In the genomic region with DNA sequence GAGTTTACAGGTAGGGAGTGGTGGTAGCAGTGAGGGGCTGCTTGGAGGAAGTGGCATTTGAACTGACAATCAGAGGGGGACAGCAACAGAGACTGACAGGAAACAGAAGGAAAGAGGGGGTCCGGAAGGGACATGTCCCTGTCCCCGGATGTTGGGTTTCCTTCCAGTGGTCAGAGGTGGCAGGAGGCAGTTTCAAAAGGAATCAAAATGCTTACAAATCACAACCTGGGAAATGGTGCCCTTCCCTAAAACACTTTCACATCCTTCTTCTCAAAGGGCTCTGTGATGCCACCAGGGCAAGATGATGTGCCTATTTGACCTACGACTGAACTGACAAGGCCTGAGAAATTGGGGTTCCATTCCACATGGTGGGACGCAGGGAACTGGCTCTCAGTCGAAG, we compare ENCODE assay signal across 14 cellular contexts. TPM values are rescaled to one million over a fixed set of nuclear protein-coding genes. Genes with fewer than 3 reads are reported as not detected.
DNase-seq lines count a peak whose midpoint lies in the region; ATAC-seq, FAIRE-seq and TF ChIP-seq lines count a peak whose summit lies in the region.
"Had no signal": no experiment of that assay in that cellular context is flagged by ENCODE, and none has a peak within 500 bp of the region (broad histone marks: within the 10 kb centered on the region; RNA-seq: fewer than 3 reads in every experiment).

No MANE protein-coding gene starts in this region.

- H3K79me2 ChIP-seq in osteoblast (ENCODE audit: insufficient read depth, low read length) = no peaks in the 10 kb centered on the region

- peaks cover 63% of the 10 kb centered on the region for H3K36me3 ChIP-seq in RWPE2 (ENCODE audit: low read depth)
- peaks cover 30 to 53% of the 10 kb centered on the region in 2 donors for H3K36me3 ChIP-seq in kidney (ENCODE audit: control insufficient read depth in 1 of 2, insufficient read depth in 2 of 2, low read length in 2 of 2)
- peaks cover 7% of the 10 kb centered on the region for H3K36me3 ChIP-seq in thymus (ENCODE audit: control insufficient read depth, insufficient read depth)
- no peaks in the 10 kb centered on the region for H3K36me3 ChIP-seq in osteoblast (ENCODE audit: insufficient read depth, low read length)
- H3K36me3 ChIP-seq: tibial nerve had no signal

- peaks cover 25% of the 10 kb centered on the region for H3K4me1 Mint-ChIP-seq in HFFc6 (ENCODE audit: low read depth)

- H3K27ac Mint-ChIP-seq in HFFc6 = no peak overlapping the region

- FAIRE-seq in kidney (lab: Jason Lieb, UNC) = no peak

- H4K20me1 ChIP-seq in osteoblast (ENCODE audit: insufficient read depth, low read length) = no peaks in the 10 kb centered on the region

- peak overlapping the region in 1 of 2 donors; percentile 57 for H3K9ac ChIP-seq in kidney (ENCODE audit: low read length in 2 of 2)

- H3K9me3 ChIP-seq in RWPE2 (ENCODE audit: severe bottlenecking) (no peaks in the 10 kb centered on the region), kidney (ENCODE audit: control insufficient read depth in 1 of 2, low read length in 2 of 2) (no peaks in the 10 kb centered on the region), thymus (ENCODE audit: control insufficient read depth) (no peaks in the 10 kb centered on the region), osteoblast (ENCODE audit: low read depth, low read length) (no peaks in the 10 kb centered on the region)
- H3K9me3 ChIP-seq: tibial nerve had no signal

- TF ChIP-seq CTCF in RWPE2 (IDR thresholded peaks at IDR 0.05; ENCODE audit: poor library complexity, severe bottlenecking) (no peak), kidney (IDR thresholded peaks at IDR 0.05; ENCODE audit: borderline replicate concordance, extremely low read depth, insufficient read depth) (no peak), HFFc6 (IDR thresholded peaks at IDR 0.05) (no peak), osteoblast (IDR thresholded peaks at IDR 0.05; ENCODE audit: extremely low read depth, low read depth, low read length) (no peak)

- no peak overlapping the region for H3K4me3 Mint-ChIP-seq in HFFc6

- H3K27me3 ChIP-seq in RWPE2 (ENCODE audit: insufficient read depth, poor library complexity, severe bottlenecking) (no peaks in the 10 kb centered on the region), thymus (ENCODE audit: control insufficient read depth, insufficient read depth) (no peaks in the 10 kb centered on the region), osteoblast (ENCODE audit: insufficient read depth, low read length) (no peaks in the 10 kb centered on the region)
- H3K27me3 ChIP-seq: foreskin keratinocyte had no signal

- H3K27ac ChIP-seq in RWPE2 (ENCODE audit: poor library complexity, severe bottlenecking) (peak overlapping the region; percentile 62), kidney (ENCODE audit: low read depth in 2 of 2, low read length in 2 of 2) (peak overlapping the region; percentile 64 to 69), thymus (ENCODE audit: low read depth) (peak overlapping the region; percentile 10), osteoblast (ENCODE audit: low read depth, low read length) (no peak overlapping the region)
- H3K27ac ChIP-seq: foreskin keratinocyte had no signal

- H3K4me3 ChIP-seq in RWPE2 (ENCODE audit: severe bottlenecking) = no peak overlapping the region
- H3K4me3 ChIP-seq in kidney (ENCODE audit: low read length in 2 of 2) = no peak overlapping the region
- no peak overlapping the region for H3K4me3 ChIP-seq in thymus (ENCODE audit: low read length)
- H3K4me3 ChIP-seq in osteoblast (ENCODE audit: insufficient read depth, low read length) = no peak overlapping the region
- H3K4me3 ChIP-seq: tibial nerve had no signal

- H3K4me1 ChIP-seq in RWPE2 (ENCODE audit: insufficient read depth, poor library complexity, severe bottlenecking) (peaks cover 26% of the 10 kb centered on the region), kidney (ENCODE audit: control insufficient read depth in 1 of 2, insufficient read depth in 1 of 2, low read depth in 1 of 2, low read length in 2 of 2) (peaks cover 14 to 26% of the 10 kb centered on the region in 2 donors), thymus (ENCODE audit: control insufficient read depth, insufficient read depth, low read length) (peaks cover 36% of the 10 kb centered on the region), osteoblast (ENCODE audit: insufficient read depth, low read length) (peaks cover 28% of the 10 kb centered on the region)

- WGBS in thymus = 52% methylated on average over 5 of the region's 5 CpGs

- DNase-seq in Right ventricle myocardium inferior (ENCODE audit: missing footprints) = no peak
- no peak for DNase-seq in left cardiac atrium
- DNase-seq in RWPE2 (ENCODE audit: low spot score) = no peak
- no peak for DNase-seq in kidney
- DNase-seq in HFFc6 = no peak
- DNase-seq in osteoblast (ENCODE audit: insufficient read length, low spot score, missing footprints) = no peak
- DNase-seq: activated CD4-positive, alpha-beta T cell treated with anti-CD3 and anti-CD28 coated beads for 4 hours; foreskin keratinocyte; OCI-M1; stimulated activated CD4-positive, alpha-beta T cell treated with anti-CD3 and anti-CD28 coated beads, Interleukin-1b, Interleukin-23, amount 100 ng/mL, for 48 hours had no signal

- no peaks in the 10 kb centered on the region for H3K9me3 Mint-ChIP-seq in HFFc6

- H3K36me3 Mint-ChIP-seq in HFFc6 (ENCODE audit: low read depth) = no peaks in the 10 kb centered on the region

- peaks cover 7% of the 10 kb centered on the region for H3K27me3 Mint-ChIP-seq in HFFc6 (ENCODE audit: insufficient read depth)

- H2AFZ ChIP-seq in osteoblast (ENCODE audit: low read length) = no peak overlapping the region

- no peak overlapping the region for H3K4me2 ChIP-seq in osteoblast (ENCODE audit: insufficient read depth, low read length)

- intact Hi-C loops in Right ventricle myocardium inferior (cut with DNase I) = loop anchor here (2.0 kb wide), 1 partner anchor 47 kb away; no protein-coding TSS in a partner anchor
- intact Hi-C loops in left cardiac atrium (cut with DNase I) = loop anchor here (2.0 to 5.0 kb wide), 3 partner anchors 46 to 57 kb away; no protein-coding TSS in a partner anchor
- intact Hi-C loops in kidney (cut with DNase I) = loop anchor here (5.0 kb wide), 1 partner anchor 56 kb away; no protein-coding TSS in a partner anchor

- ATAC-seq in Right ventricle myocardium inferior (peak; percentile 15), left cardiac atrium (no peak), RWPE2 (ENCODE audit: low read depth) (no peak), GM18873 (IDR thresholded peaks at IDR 0.05; ENCODE audit: low FRiP score, unreplicated experiment) (no peak)
- ATAC-seq: foreskin keratinocyte had no signal

RNA-seq across cellular contexts. Expression of gene ADGRG1, which starts 19.7 kb away (rescaled TPM):
- total RNA-seq in Right ventricle myocardium inferior (23.1 TPM), left cardiac atrium (10 to 100 TPM; 22.9 to 41.9 TPM), kidney (351 TPM), osteoblast (0.29 and 0.72 TPM in 2 replicates)
- polyA plus RNA-seq in kidney (ENCODE audit: insufficient read depth, low read depth, low replicate concordance) (188 TPM), thymus (15.7 TPM)
- 1 to 10 TPM in 1 of 6 experiments, under 1 TPM in 5; 0.18 to 1.4 (median 0.50) TPM for total RNA-seq in HFFc6 (2021; fragmentation: NEBNext Ultra II Directional; extraction: Animal tissue kit (Norgen Biotek cat#: 25700))

RNA-seq across cellular contexts. Expression of gene ADGRG3, which starts 20.0 kb away (rescaled TPM):
- 0.87 TPM for total RNA-seq in Right ventricle myocardium inferior
- total RNA-seq in left cardiac atrium = 1 to 10 TPM in 1 of 2 donors, under 1 TPM in 1; 0.97 to 1.1 TPM
- total RNA-seq in kidney = 1.8 TPM
- 0.17 TPM for polyA plus RNA-seq in kidney (ENCODE audit: insufficient read depth, low read depth, low replicate concordance)
- polyA plus RNA-seq in thymus = 0.94 TPM
- total RNA-seq in HFFc6 (2021; fragmentation: NEBNext Ultra II Directional; extraction: Animal tissue kit (Norgen Biotek cat#: 25700)) = not detected
- not detected in 2 replicates for total RNA-seq in osteoblast
- total RNA-seq: foreskin keratinocyte, myocyte had no signal
- polyA plus RNA-seq: foreskin keratinocyte had no signal

RNA-seq across cellular contexts. Expression of gene DRC7, which starts 46.5 kb away (rescaled TPM):
- total RNA-seq in Right ventricle myocardium inferior = not detected
- total RNA-seq in left cardiac atrium = not detected
- 3.2 TPM for total RNA-seq in kidney
- 1.8 TPM for polyA plus RNA-seq in kidney (ENCODE audit: insufficient read depth, low read depth, low replicate concordance)
- 0.32 TPM for polyA plus RNA-seq in thymus
- total RNA-seq in HFFc6 (2021; fragmentation: NEBNext Ultra II Directional; extraction: Animal tissue kit (Norgen Biotek cat#: 25700)) = not detected
- not detected in 2 replicates for total RNA-seq in osteoblast
- total RNA-seq: foreskin keratinocyte, myocyte had no signal
- polyA plus RNA-seq: foreskin keratinocyte had no signal
